ENCODE assay signal across 18 cellular contexts in genomic region chr7:7810826-7811225, GRCh38.
DNase-seq lines count a peak whose midpoint lies in the region; FAIRE-seq and TF ChIP-seq lines count a peak whose summit lies in the region.
"Had no signal": no experiment of that assay in that cellular context is flagged by ENCODE, and none has a peak within 500 bp of the region (broad histone marks: within the 10 kb centered on the region; RNA-seq: fewer than 3 reads in every experiment).

No MANE protein-coding gene starts in this region.

- DNase-seq in D721Med (ENCODE audit: insufficient read length, low spot score) (no peak), DMS 273 treated with DMSO at 0.1 percent for 48 hours (lab: John Stamatoyannopoulos, UW) (peak; percentile 50), HEK293T (ENCODE audit: extremely low spot score) (no peak), urothelium cell line (ENCODE audit: low spot score) (no peak), NCI-H1417 treated with DMSO at 0.1 percent for 48 hours (lab: John Stamatoyannopoulos, UW) (no peak), D341Med (ENCODE audit: low spot score) (no peak), occipital lobe (lab: John Stamatoyannopoulos, UW) (no peak)
- DNase-seq: 8988T; ACHN; C1 segment of cervical spinal cord; Calu3; CD4-positive, alpha-beta memory T cell; COR-L47; DMS153; DND-41; GOT3; H7; HCEC 1CT had no signal

- no peak for TF ChIP-seq CTCF in D721Med (IDR thresholded peaks at IDR 0.05; ENCODE audit: insufficient read depth, missing control alignments)

- CTCF ChIA-PET in HEK293T (lab: Yijun Ruan, JAX): no interaction called here

- FAIRE-seq in D721Med (lab: Jason Lieb, UNC): peak; percentile 66
- peak; percentile 42 for FAIRE-seq in urothelium cell line (lab: Jason Lieb, UNC)

- POLR2A ChIA-PET in HEK293T (lab: Yijun Ruan, JAX): no interaction called here

TF ChIP-seq in HEK293T, 16 proteins besides CTCF, POLR2A, EP300 and RAD21:
- no peak for TF ChIP-seq SUZ12 (IDR thresholded peaks at IDR 0.05)
- 0 out of 2 replicates have a peak, but pooled peaks have one; percentile 26 for TF ChIP-seq PKNOX1 (IDR thresholded peaks at IDR 0.05)
TF ChIP-seq in HEK293T: peak in this region for 1.
